In genomic region chr5:41785061-41785460, GRCh38 we compare ENCODE assay signal across 26 cellular contexts.
"Had no signal": no experiment of that assay in that cellular context is flagged by ENCODE, and none has a peak within 500 bp of the region (broad histone marks: within the 10 kb centered on the region; RNA-seq: fewer than 3 reads in every experiment).

No MANE protein-coding gene starts in this region.

- H3K27me3 Mint-ChIP-seq: naive thymus-derived CD4-positive, alpha-beta T cell; stimulated activated memory B cell treated with anti-CD40 and anti-IgM and Interleukin-4, amounts not matched to agents 10 μg/mL and 1 μg/mL and 100 μg/mL, for 72 hours had no signal

- H3K27ac Mint-ChIP-seq: endodermal cell; naive thymus-derived CD4-positive, alpha-beta T cell; neural progenitor cell; stimulated activated memory B cell treated with anti-CD40 and anti-IgM and Interleukin-4, amounts not matched to agents 10 μg/mL and 1 μg/mL and 100 μg/mL, for 72 hours had no signal

- H3K4me2 ChIP-seq: neural progenitor cell had no signal

- H3K4me3 Mint-ChIP-seq: endodermal cell; naive thymus-derived CD4-positive, alpha-beta T cell; neural progenitor cell; stimulated activated memory B cell treated with anti-CD40 and anti-IgM and Interleukin-4, amounts not matched to agents 10 μg/mL and 1 μg/mL and 100 μg/mL, for 72 hours had no signal

- H3K27ac ChIP-seq: esophagus muscularis mucosa, foreskin keratinocyte, gastroesophageal sphincter, heart left ventricle, left lung, neural progenitor cell, psoas muscle, skin epidermis, spleen, testis, tibial nerve, upper lobe of right lung, uterus had no signal

- H3K9me3 Mint-ChIP-seq: endodermal cell; naive thymus-derived CD4-positive, alpha-beta T cell; neural progenitor cell; stimulated activated memory B cell treated with anti-CD40 and anti-IgM and Interleukin-4, amounts not matched to agents 10 μg/mL and 1 μg/mL and 100 μg/mL, for 72 hours had no signal

- H3K9me3 ChIP-seq: esophagus muscularis mucosa, gastroesophageal sphincter, heart left ventricle, left lung, psoas muscle, spleen, testis, tibial nerve, upper lobe of right lung, uterus had no signal

- H3K4me1 Mint-ChIP-seq: stimulated activated memory B cell treated with anti-CD40 and anti-IgM and Interleukin-4, amounts not matched to agents 10 μg/mL and 1 μg/mL and 100 μg/mL, for 72 hours had no signal

- H3K36me3 ChIP-seq: left lung, neural progenitor cell, tibial nerve, upper lobe of right lung, uterus had no signal

- ATAC-seq: foreskin keratinocyte; gastroesophageal sphincter; heart left ventricle; left cardiac atrium; left lung; naive thymus-derived CD4-positive, alpha-beta T cell; psoas muscle; right cardiac atrium; stimulated activated memory B cell treated with anti-CD40 and anti-IgM and Interleukin-4, amounts not matched to agents 10 μg/mL and 1 μg/mL and 100 μg/mL, for 72 hours; stimulated activated naive CD8-positive, alpha-beta T cell treated with anti-CD3 and anti-CD28 coated beads, Interleukin-15, Interleukin-2, amounts not matched to agents 100 U/mL and 50 U/mL, for 24 hours; upper lobe of right lung had no signal

- H3K9ac ChIP-seq: neural progenitor cell had no signal

- H3K4me1 ChIP-seq: foreskin keratinocyte, neural progenitor cell, testis, upper lobe of right lung, uterus had no signal

- H3K36me3 Mint-ChIP-seq: neural progenitor cell had no signal

- H3K4me3 ChIP-seq: esophagus muscularis mucosa, gastroesophageal sphincter, heart left ventricle, left lung, neural progenitor cell, psoas muscle, skin epidermis, spleen, testis, tibial nerve, upper lobe of right lung, uterus had no signal

- DNase-seq: cortex of kidney; effector CD8-positive, alpha-beta T cell; endodermal cell; foreskin keratinocyte; heart left ventricle; hippocampal formation; left cardiac atrium; left lung; mesenchymal stem cell; midbrain; naive thymus-derived CD4-positive, alpha-beta T cell; psoas muscle; right cardiac atrium; spleen; stimulated activated CD4-positive, alpha-beta T cell treated with anti-CD3 and anti-CD28 coated beads, Interleukin-4, amount 100 ng/mL, for 4 hours; stimulated activated naive CD8-positive, alpha-beta T cell treated with anti-CD3 and anti-CD28 coated beads, Interleukin-15, Interleukin-2, amounts not matched to agents 100 U/mL and 50 U/mL, for 24 hours; substantia nigra; testis; upper lobe of right lung; uterus had no signal

- H3K27me3 ChIP-seq: esophagus muscularis mucosa, foreskin keratinocyte, gastroesophageal sphincter, heart left ventricle, left lung, neural progenitor cell, spleen, testis, tibial nerve, upper lobe of right lung, uterus had no signal
